In the genomic region with DNA sequence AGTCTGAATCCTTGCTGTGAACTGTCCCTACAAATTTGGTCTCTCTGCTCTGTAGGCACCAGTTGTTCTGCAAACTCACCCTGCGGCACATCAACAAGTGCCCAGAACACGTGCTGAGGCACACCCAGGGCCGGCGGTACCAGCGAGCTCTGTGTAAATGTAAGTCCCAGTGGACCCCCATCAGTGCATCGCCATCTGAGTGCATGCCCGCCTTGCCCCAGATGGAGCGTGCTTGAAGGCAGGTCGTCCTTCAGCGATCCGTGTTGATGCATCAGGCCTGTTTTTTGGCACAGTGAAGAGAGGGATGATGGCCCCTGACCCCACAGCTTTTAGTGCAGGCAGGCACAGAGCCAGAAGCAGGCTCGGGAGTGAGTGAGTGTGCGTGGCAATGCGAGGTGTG, we compare ENCODE assay signal across 8 cellular contexts. TPM values are rescaled to one million over a fixed set of nuclear protein-coding genes. Genes with fewer than 3 reads are reported as not detected.
DNase-seq lines count a peak whose midpoint lies in the region; ATAC-seq and TF ChIP-seq lines count a peak whose summit lies in the region.
"Had no signal": no experiment of that assay in that cellular context is flagged by ENCODE, and none has a peak within 500 bp of the region (broad histone marks: within the 10 kb centered on the region; RNA-seq: fewer than 3 reads in every experiment).

No MANE protein-coding gene starts in this region.

- TF ChIP-seq CTCF in DOHH2 (IDR thresholded peaks at IDR 0.05; ENCODE audit: low read depth, low read length, poor library complexity, severe bottlenecking) (no peak), dorsolateral prefrontal cortex (IDR thresholded peaks at IDR 0.05 in 54 of 56, conservative IDR thresholded peaks at IDR 0.05 in 2 of 56; ENCODE audit: low read depth in 1 of 56, partially characterized antibody in 56 of 56) (no peak), neural progenitor cell (IDR thresholded peaks at IDR 0.05) (no peak), WERI-Rb-1 (IDR thresholded peaks at IDR 0.05; ENCODE audit: low read depth, low read length) (no peak)

- H3K4me2 ChIP-seq in DOHH2 (ENCODE audit: low read length) = peak overlapping the region; percentile 81
- H3K4me2 ChIP-seq in neural progenitor cell = peak overlapping the region; percentile 77

- H3K9me3 ChIP-seq in DOHH2 (ENCODE audit: control insufficient read depth, insufficient read depth, low read length) (no peaks in the 10 kb centered on the region), MG63 (no peaks in the 10 kb centered on the region), neural progenitor cell (ENCODE audit: low read depth) (no peaks in the 10 kb centered on the region), WERI-Rb-1 (ENCODE audit: severe bottlenecking) (no peaks in the 10 kb centered on the region)

- peaks cover 38% of the 10 kb centered on the region for H3F3A ChIP-seq in DOHH2 (ENCODE audit: control insufficient read depth, insufficient read depth)
- H3F3A ChIP-seq in neural progenitor cell (ENCODE audit: low read depth) = peaks cover 27% of the 10 kb centered on the region

- H3K4me1 Mint-ChIP-seq in neural progenitor cell = peaks cover 13% of the 10 kb centered on the region

- no peak overlapping the region for H2AFZ ChIP-seq in neural progenitor cell (replicated peaks)

- H3K4me1 ChIP-seq in DOHH2 (ENCODE audit: control insufficient read depth, low read length) (peaks cover 29% of the 10 kb centered on the region), neural progenitor cell (peaks cover 11% of the 10 kb centered on the region)

- H3K36me3 ChIP-seq in DOHH2 (ENCODE audit: control insufficient read depth, low read length) = peaks cover 50% of the 10 kb centered on the region
- H3K36me3 ChIP-seq in MG63 = peaks cover 37% of the 10 kb centered on the region
- no peaks in the 10 kb centered on the region for H3K36me3 ChIP-seq in neural progenitor cell
- peaks cover 52% of the 10 kb centered on the region for H3K36me3 ChIP-seq in WERI-Rb-1

- no peaks in the 10 kb centered on the region for H3K9me3 Mint-ChIP-seq in neural progenitor cell

- intact Hi-C loops in dorsolateral prefrontal cortex (cut with DNase I) = loop anchor here in 1 of 2 donors (2.0 kb wide), 1 partner anchor 17 kb away; no protein-coding TSS in a partner anchor

- H3K79me2 ChIP-seq in DOHH2 (ENCODE audit: control insufficient read depth, low read length) (peaks cover 31% of the 10 kb centered on the region), neural progenitor cell (ENCODE audit: low read depth) (peaks cover 33% of the 10 kb centered on the region)

- no peaks in the 10 kb centered on the region for H4K20me1 ChIP-seq in DOHH2 (ENCODE audit: control insufficient read depth, insufficient read depth, low read depth, low read length)
- H4K20me1 ChIP-seq in neural progenitor cell (ENCODE audit: low read depth) = peaks cover 55% of the 10 kb centered on the region

- no peak overlapping the region for H3K27ac Mint-ChIP-seq in neural progenitor cell

- H3K27ac ChIP-seq in DOHH2 (ENCODE audit: low read depth, low read length) (no peak overlapping the region), dorsolateral prefrontal cortex (peak overlapping the region in 7 of 59 donors; percentile 15 to 87 (median 66)), neural progenitor cell (no peak overlapping the region), WERI-Rb-1 (no peak overlapping the region)

- H3K4me3 Mint-ChIP-seq in neural progenitor cell = peak overlapping the region; percentile 85

- no peak overlapping the region for H3K9ac ChIP-seq in neural progenitor cell

- peaks cover 3% of the 10 kb centered on the region for H3K27me3 Mint-ChIP-seq in neural progenitor cell (ENCODE audit: insufficient read depth, low read depth)

- H3K4me3 ChIP-seq in DOHH2 (ENCODE audit: low read length) (peak overlapping the region; percentile 95; the same call in 1 of the 2 replicates), MG63 (peak overlapping the region; percentile 64), dorsolateral prefrontal cortex (peak overlapping the region in 44 of 59 donors; percentile 69 to 95 (median 85)), neural progenitor cell (peak overlapping the region; percentile 88), WERI-Rb-1 (ENCODE audit: low read depth, low read length) (no peak overlapping the region)

- no peak for ATAC-seq in HG02642 (IDR thresholded peaks at IDR 0.05; ENCODE audit: poor library complexity, unreplicated experiment)

- no peaks in the 10 kb centered on the region for H3K9me2 ChIP-seq in DOHH2 (replicated peaks; ENCODE audit: control insufficient read depth, low read length)

- DNase-seq in MG63 (no peak), dorsolateral prefrontal cortex (no peak), neural progenitor cell (ENCODE audit: low spot score) (no peak), WERI-Rb-1 (no peak)
- no peak for DNase-seq in activated CD4-positive, CD25-positive, alpha-beta regulatory T cell (lab: John Stamatoyannopoulos, UW)
- DNase-seq: activated gamma-delta T cell treated with Interleukin-2 at 50 U/mL for 16 hours had no signal

- peaks cover 23% of the 10 kb centered on the region for H3K36me3 Mint-ChIP-seq in neural progenitor cell

- no peaks in the 10 kb centered on the region for H3K27me3 ChIP-seq in DOHH2 (ENCODE audit: control insufficient read depth, low read length)
- H3K27me3 ChIP-seq in MG63 = no peaks in the 10 kb centered on the region
- no peaks in the 10 kb centered on the region for H3K27me3 ChIP-seq in dorsolateral prefrontal cortex
- no peaks in the 10 kb centered on the region for H3K27me3 ChIP-seq in neural progenitor cell
- no peaks in the 10 kb centered on the region for H3K27me3 ChIP-seq in WERI-Rb-1 (ENCODE audit: insufficient read depth, low read depth, severe bottlenecking)

RNA-seq across cellular contexts. Expression of gene SURF2, which starts 1.3 kb away (rescaled TPM):
- total RNA-seq in MG63 (2014; rRNA removed; shearing (Covaris generic); ENCODE audit: low replicate concordance) = 28.5 and 47.2 TPM in 2 replicates
- total RNA-seq in dorsolateral prefrontal cortex (10 to 100 TPM; 16.6 to 42.3 (median 26.4) TPM), neural progenitor cell (ENCODE audit: low replicate concordance) (16.0 and 19.6 TPM in 2 replicates)

RNA-seq across cellular contexts. Expression of gene SURF1, which starts 1.4 kb away (rescaled TPM):
- total RNA-seq in MG63 (2014; rRNA removed; shearing (Covaris generic); ENCODE audit: low replicate concordance) = 37.4 and 48.4 TPM in 2 replicates
- total RNA-seq in dorsolateral prefrontal cortex (10 to 100 TPM; 23.9 to 64.2 (median 39.4) TPM), neural progenitor cell (ENCODE audit: low replicate concordance) (31.0 and 36.7 TPM in 2 replicates)

RNA-seq across cellular contexts. Expression of gene RPL7A, which starts 9.6 kb away (rescaled TPM):
- 2,766 and 2,991 TPM in 2 replicates for total RNA-seq in MG63 (2014; rRNA removed; shearing (Covaris generic); ENCODE audit: low replicate concordance)
- 100 to 1,000 TPM; 512 to 837 (median 653) TPM for total RNA-seq in dorsolateral prefrontal cortex
- 3,449 and 3,613 TPM in 2 replicates for total RNA-seq in neural progenitor cell (ENCODE audit: low replicate concordance)

RNA-seq across cellular contexts. Expression of gene MED22, which starts 9.7 kb away (rescaled TPM):
- 34.7 and 35.4 TPM in 2 replicates for total RNA-seq in MG63 (2014; rRNA removed; shearing (Covaris generic); ENCODE audit: low replicate concordance)
- total RNA-seq in dorsolateral prefrontal cortex (10 to 100 TPM; 19.2 to 41.3 (median 30.0) TPM), neural progenitor cell (ENCODE audit: low replicate concordance) (31.7 and 66.5 TPM in 2 replicates)

RNA-seq across cellular contexts. Expression of gene SURF4, which starts 18.2 kb away (rescaled TPM):
- total RNA-seq in MG63 (2014; rRNA removed; shearing (Covaris generic); ENCODE audit: low replicate concordance) = 301 and 417 TPM in 2 replicates
- total RNA-seq in dorsolateral prefrontal cortex (10 to 100 TPM; 55.4 to 99.4 (median 69.8) TPM), neural progenitor cell (ENCODE audit: low replicate concordance) (102 and 155 TPM in 2 replicates)
